9 cellular contexts compared by ENCODE assay signal in genomic region chr7:37341033-37341630, GRCh38.
DNase-seq lines count a peak whose midpoint lies in the region; ATAC-seq and TF ChIP-seq lines count a peak whose summit lies in the region.
"Had no signal": no experiment of that assay in that cellular context is flagged by ENCODE, and none has a peak within 500 bp of the region (broad histone marks: within the 10 kb centered on the region; RNA-seq: fewer than 3 reads in every experiment).

No MANE protein-coding gene starts in this region.

- no peak for TF ChIP-seq CTCF in MM.1S (IDR thresholded peaks at IDR 0.05; ENCODE audit: low read length)
- no peak for TF ChIP-seq CTCF in lower lobe of right lung (IDR thresholded peaks at IDR 0.05)
- no peak for TF ChIP-seq CTCF in foreskin keratinocyte (conservative IDR thresholded peaks at IDR 0.05)

- peaks cover 4% of the 10 kb centered on the region; the same call in 1 of the 2 replicates for H4K20me1 ChIP-seq in MM.1S (ENCODE audit: insufficient read depth, low read length)

- ATAC-seq in HG02763 (IDR thresholded peaks at IDR 0.05; ENCODE audit: unreplicated experiment) (peak; percentile 35), lower lobe of right lung (no peak), foreskin keratinocyte (no peak)
- ATAC-seq in stimulated activated naive CD8-positive, alpha-beta T cell treated with anti-CD3 and anti-CD28 coated beads, Interleukin-15, Interleukin-2, amounts not matched to agents 100 U/mL and 50 U/mL, for 24 hours, result peak; percentile 40

- peak overlapping the region; percentile 100 for H3K27ac Mint-ChIP-seq in activated T-cell treated with anti-CD3 and anti-CD28 coated beads, Interleukin-2, amount 50 U/mL, for 24 hours

- H3K27me3 ChIP-seq in MM.1S (replicated peaks; ENCODE audit: insufficient read depth, low read length) (no peaks in the 10 kb centered on the region), lower lobe of right lung (ENCODE audit: low read depth) (no peaks in the 10 kb centered on the region), foreskin keratinocyte (no peaks in the 10 kb centered on the region)
- H3K27me3 ChIP-seq: upper lobe of left lung had no signal

- no peaks in the 10 kb centered on the region for H3K27me3 Mint-ChIP-seq in activated T-cell treated with anti-CD3 and anti-CD28 coated beads, Interleukin-2, amount 50 U/mL, for 24 hours

- H2AFZ ChIP-seq in MM.1S (ENCODE audit: low read length), result no peak overlapping the region

- no peak for DNase-seq in activated T-cell treated with anti-CD3 and anti-CD28 coated beads, Interleukin-2, amount 50 U/mL, for 24 hours
- DNase-seq in activated T-cell treated with anti-CD3 and anti-CD28 coated beads, Interleukin-2, amount 50 U/mL, for 1 hour, result no peak
- DNase-seq in MM.1S (peak; percentile 53), lower lobe of right lung (no peak), foreskin keratinocyte (no peak)
- no peak for DNase-seq in stimulated activated naive CD8-positive, alpha-beta T cell treated with anti-CD3 and anti-CD28 coated beads, Interleukin-15, Interleukin-2, amounts not matched to agents 100 U/mL and 50 U/mL, for 24 hours
- DNase-seq in stimulated activated naive CD4-positive, alpha-beta T cell treated with Interleukin-2 at 50 U/mL for 16 hours (lab: John Stamatoyannopoulos, UW), result no peak
- DNase-seq: upper lobe of left lung had no signal

- intact Hi-C loops in lower lobe of right lung (cut with DNase I), result no loop called here

- H3K9me3 ChIP-seq in MM.1S (replicated peaks; ENCODE audit: insufficient read depth, low read length), result no peaks in the 10 kb centered on the region
- no peaks in the 10 kb centered on the region for H3K9me3 ChIP-seq in lower lobe of right lung
- H3K9me3 ChIP-seq: upper lobe of left lung had no signal

- H3K27ac ChIP-seq in MM.1S (ENCODE audit: low read length), result peak overlapping the region; percentile 90
- H3K27ac ChIP-seq in lower lobe of right lung, result no peak overlapping the region
- no peak overlapping the region for H3K27ac ChIP-seq in foreskin keratinocyte

- H3K36me3 Mint-ChIP-seq in activated T-cell treated with anti-CD3 and anti-CD28 coated beads, Interleukin-2, amount 50 U/mL, for 24 hours (ENCODE audit: low read depth), result peaks cover 69% of the 10 kb centered on the region

- H3K9me2 ChIP-seq in MM.1S (replicated peaks; ENCODE audit: insufficient read depth, low read length), result no peaks in the 10 kb centered on the region

- H3K4me1 ChIP-seq in MM.1S (ENCODE audit: low read length) (peaks cover 53% of the 10 kb centered on the region), lower lobe of right lung (peaks cover 49% of the 10 kb centered on the region), foreskin keratinocyte (no peaks in the 10 kb centered on the region)

- H3K9me3 Mint-ChIP-seq in activated T-cell treated with anti-CD3 and anti-CD28 coated beads, Interleukin-2, amount 50 U/mL, for 24 hours, result no peaks in the 10 kb centered on the region

- H3K4me1 Mint-ChIP-seq in activated T-cell treated with anti-CD3 and anti-CD28 coated beads, Interleukin-2, amount 50 U/mL, for 24 hours (ENCODE audit: low read depth), result peaks cover 86% of the 10 kb centered on the region

- no peaks in the 10 kb centered on the region for H3K36me3 ChIP-seq in MM.1S (replicated peaks; ENCODE audit: insufficient read depth, low read length)
- H3K36me3 ChIP-seq in lower lobe of right lung, result no peaks in the 10 kb centered on the region
- H3K36me3 ChIP-seq: upper lobe of left lung had no signal

- peaks cover 62% of the 10 kb centered on the region for H3K79me2 ChIP-seq in MM.1S (ENCODE audit: low read length)

- H3F3A ChIP-seq in MM.1S (ENCODE audit: insufficient read depth, low read length), result peaks cover 64% of the 10 kb centered on the region

- peak overlapping the region; percentile 82 for H3K9ac ChIP-seq in MM.1S (ENCODE audit: low read length)

- peak overlapping the region; percentile 86 for H3K4me3 ChIP-seq in MM.1S (ENCODE audit: low read length)
- H3K4me3 ChIP-seq in lower lobe of right lung, result no peak overlapping the region

- peak overlapping the region; percentile 96 for H3K4me3 Mint-ChIP-seq in activated T-cell treated with anti-CD3 and anti-CD28 coated beads, Interleukin-2, amount 50 U/mL, for 24 hours

- peak overlapping the region; percentile 62 for H3K4me2 ChIP-seq in MM.1S (ENCODE audit: low read depth, low read length)

Comparison
In these comparisons a context has a peak if more than half of its experiments do, and no peak if none do; other contexts are left out.
1. ATAC-seq: peak in HG02763 (single experiment) and stimulated activated naive CD8-positive, alpha-beta T cell treated with anti-CD3 and anti-CD28 coated beads, Interleukin-15, Interleukin-2, amounts not matched to agents 100 U/mL and 50 U/mL, for 24 hours (single experiment); none in lower lobe of right lung (0 of 2) and foreskin keratinocyte (single experiment).